Comparison of ENCODE assay signal across 8 cellular contexts in the genomic region with DNA sequence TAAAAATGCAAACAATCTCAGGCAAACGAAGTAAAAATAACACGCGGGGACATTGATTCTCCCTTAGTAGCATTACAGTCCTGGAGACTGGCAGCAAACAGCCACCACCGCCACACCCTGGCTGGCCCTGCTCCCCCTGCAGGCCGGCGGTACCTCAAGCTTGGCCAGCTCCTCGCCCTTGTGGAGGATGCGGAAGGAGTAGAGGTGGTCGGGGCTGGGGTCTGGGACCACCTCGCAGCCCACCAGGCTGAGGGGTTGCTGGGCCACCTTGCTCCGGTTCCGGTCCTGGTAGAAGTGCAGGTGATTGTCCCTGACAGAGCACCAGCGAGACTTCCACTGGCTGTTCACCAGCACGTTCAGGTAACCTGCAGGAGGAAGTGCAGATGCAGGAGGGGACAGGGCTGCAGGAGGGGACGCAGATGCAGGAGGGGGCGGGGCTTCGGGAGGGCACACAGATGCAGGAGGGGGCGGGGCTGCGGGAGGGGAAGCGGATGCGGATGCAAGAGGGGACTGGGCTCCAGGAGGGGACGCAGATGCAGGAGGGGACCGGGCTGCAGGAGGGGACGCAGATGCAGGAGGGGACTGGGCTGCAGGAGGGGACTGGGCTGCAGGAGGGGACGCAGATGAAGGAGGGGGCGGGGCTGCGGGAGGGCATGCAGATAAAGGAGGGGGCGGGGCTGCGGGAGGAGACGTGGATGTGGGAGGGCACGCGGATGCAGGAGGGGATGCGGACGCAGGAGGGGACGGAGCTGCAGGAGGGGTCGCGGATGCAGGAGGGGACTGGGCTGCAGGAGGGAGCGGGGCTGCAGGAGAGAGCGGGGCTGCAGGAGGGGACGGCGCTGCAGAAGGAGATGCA.
A peak's percentile ranks its signal among the peaks of the same experiment; 100 is the strongest.
DNase-seq lines count a peak whose midpoint lies in the region; ATAC-seq and TF ChIP-seq lines count a peak whose summit lies in the region.

No MANE protein-coding gene starts in this region.

- H3K27me3 ChIP-seq in H7 (ENCODE audit: control insufficient read depth, insufficient read depth, low read length) (peaks cover 5% of the 10 kb centered on the region; the same call in 1 of the 2 replicates), colonic mucosa (no peaks in the 10 kb centered on the region)

- WGBS in mesodermal cell (ENCODE audit: insufficient coverage in 2 of 2), 2 experiments = 5 to 7% methylated on average over 24 to 28 of the region's 41 CpGs
- WGBS in lower leg skin, 2 donors = 25 to 36% methylated on average over 35 to 41 of the region's 41 CpGs

- H3K9me3 ChIP-seq in colonic mucosa (no peaks in the 10 kb centered on the region), mesodermal cell (ENCODE audit: control insufficient read depth, low read length) (no peaks in the 10 kb centered on the region)

- H3K27ac ChIP-seq in colonic mucosa = peak overlapping the region; percentile 33
- peak overlapping the region; percentile 73 for H3K27ac ChIP-seq in mesodermal cell (ENCODE audit: low read depth, low read length, severe bottlenecking)

- H3K4me3 ChIP-seq in GM08714 (ENCODE audit: low read length) (peak overlapping the region; percentile 47), H7 (ENCODE audit: insufficient read depth, low read depth, low read length) (peak overlapping the region; percentile 55), NB4 (ENCODE audit: low read depth, low read length) (no peak overlapping the region), colonic mucosa (peak overlapping the region; percentile 23), mesodermal cell (ENCODE audit: extremely low read depth, insufficient read depth, low read length, poor library complexity, severe bottlenecking) (peak overlapping the region; percentile 23), lower leg skin (ENCODE audit: low read depth, poor library complexity, severe bottlenecking) (no peak overlapping the region)

- H3K9ac ChIP-seq in colonic mucosa (ENCODE audit: low read depth in 2 of 2, low read length in 2 of 2) = peak overlapping the region in 1 of 2 donors; percentile 27

- peak; percentile 66 to 73 for ATAC-seq in activated CD4-positive, CD25-positive, alpha-beta regulatory T cell treated with anti-CD3 and anti-CD28 coated beads, Interleukin-2, amount 50 U/mL, for 24 hours

- no peak for TF ChIP-seq POLR2A in NB4 (IDR thresholded peaks at IDR 0.05; ENCODE audit: extremely low read depth, insufficient read length)
- no peak for TF ChIP-seq POLR2A in lower leg skin (IDR thresholded peaks at IDR 0.05)

- DNase-seq in H7 (peak; percentile 95), NB4 (ENCODE audit: low read depth) (peak; percentile 30), colonic mucosa (peak; percentile 56), lower leg skin (ENCODE audit: low spot score in 2 of 2) (no peak)
- peak; percentile 50 for DNase-seq in stimulated activated CD8-positive, alpha-beta memory T cell treated with anti-CD3 and anti-CD28 coated beads, Interleukin-4, amount 100 ng/mL, for 24 hours (ENCODE audit: low read depth)

- intact Hi-C loops in colonic mucosa (cut with DNase I) (loop anchor here (5.0 kb wide), 3 partner anchors 133 to 243 kb away; no protein-coding TSS in a partner anchor), lower leg skin (cut with DNase I; ENCODE audit: low total_unique reads) (loop anchor here (10.0 kb wide), 1 partner anchor 160 kb away; no protein-coding TSS in a partner anchor)

- no peaks in the 10 kb centered on the region for H3K4me1 ChIP-seq in colonic mucosa
- H3K4me1 ChIP-seq in mesodermal cell (ENCODE audit: control insufficient read depth, insufficient read depth, low read length, poor library complexity, severe bottlenecking) = peaks cover 36% of the 10 kb centered on the region

- TF ChIP-seq CTCF in NB4 (IDR thresholded peaks at IDR 0.05; ENCODE audit: low read depth, low read length) = peak; percentile 37
- peak; percentile 34 for TF ChIP-seq CTCF in colonic mucosa (IDR thresholded peaks at IDR 0.05)
- TF ChIP-seq CTCF in lower leg skin (IDR thresholded peaks at IDR 0.05) = no peak

- H3K36me3 ChIP-seq in H7 (replicated peaks; ENCODE audit: control insufficient read depth, insufficient read depth, low read length) = no peaks in the 10 kb centered on the region
- H3K36me3 ChIP-seq in colonic mucosa = no peaks in the 10 kb centered on the region
- peaks cover 47% of the 10 kb centered on the region for H3K36me3 ChIP-seq in mesodermal cell (ENCODE audit: control insufficient read depth, insufficient read depth, low read length)

Comparison
In these comparisons a context has a peak if more than half of its experiments do, and no peak if none do; other contexts are left out.
1. H3K4me3 ChIP-seq: peak in GM08714 (single experiment), H7 (single experiment), colonic mucosa (single experiment) and mesodermal cell (single experiment); none in NB4 (single experiment) and lower leg skin (single experiment).
2. DNase-seq: peak in H7 (single experiment), NB4 (single experiment), colonic mucosa (single experiment) and stimulated activated CD8-positive, alpha-beta memory T cell treated with anti-CD3 and anti-CD28 coated beads, Interleukin-4, amount 100 ng/mL, for 24 hours (single experiment); none in lower leg skin (0 of 2).
3. CTCF ChIP-seq: peak in NB4 (single experiment) and colonic mucosa (single experiment); none in lower leg skin (0 of 3).